1 cellular context compared by ENCODE assay signal in genomic region chr14:69610859-69611263, GRCh38.
TF ChIP-seq lines count a peak whose summit lies in the region.

No MANE protein-coding gene starts in this region.

TF ChIP-seq in GM12878, 131 proteins besides CTCF, POLR2A, EP300 and RAD21 (continued from another document):
- TF ChIP-seq SKIL (IDR thresholded peaks at IDR 0.05; ENCODE audit: low read depth, poor library complexity, severe bottlenecking) (peak; percentile 50), NR2F1 (conservative IDR thresholded peaks at IDR 0.05) (peak; percentile 89)
